Comparison of ENCODE assay signal across 14 cellular contexts in the genomic region with DNA sequence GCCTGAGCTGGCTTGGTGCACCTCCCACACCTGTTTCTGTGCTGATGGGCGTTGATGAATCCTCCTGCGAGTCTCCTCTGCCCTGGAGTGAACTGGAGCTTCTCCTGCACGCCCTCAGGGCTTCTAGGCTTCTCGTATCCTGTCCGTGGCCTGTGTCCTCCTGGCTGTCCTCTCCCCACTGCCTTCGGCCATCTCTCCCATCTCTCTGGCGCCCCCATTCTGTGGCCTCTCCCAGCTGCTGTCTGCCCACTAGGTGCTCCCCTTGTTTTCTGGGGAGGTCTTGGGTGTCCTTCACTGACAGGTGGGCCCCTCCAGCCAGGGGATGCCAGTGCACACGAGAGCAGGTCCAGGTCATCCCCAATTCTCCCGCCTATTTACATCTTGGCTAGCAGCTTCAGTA. TPM values are rescaled to one million over a fixed set of nuclear protein-coding genes. Genes with fewer than 3 reads are reported as not detected.
A peak's percentile ranks its signal among the peaks of the same experiment; 100 is the strongest.
DNase-seq lines count a peak whose midpoint lies in the region; TF ChIP-seq lines count a peak whose summit lies in the region.
"Had no signal": no experiment of that assay in that cellular context is flagged by ENCODE, and none has a peak within 500 bp of the region (broad histone marks: within the 10 kb centered on the region; RNA-seq: fewer than 3 reads in every experiment).

No MANE protein-coding gene starts in this region.

- no peaks in the 10 kb centered on the region for H3K36me3 Mint-ChIP-seq in activated naive CD4-positive, alpha-beta T cell treated with anti-CD3 and anti-CD28 coated beads for 36 hours (ENCODE audit: low read depth)

- no peak overlapping the region for H3K27ac Mint-ChIP-seq in activated naive CD4-positive, alpha-beta T cell treated with anti-CD3 and anti-CD28 coated beads for 36 hours
- H3K27ac Mint-ChIP-seq: stimulated activated naive CD8-positive, alpha-beta T cell treated with anti-CD3 and anti-CD28 coated beads, Interleukin-15, Interleukin-2, amounts not matched to agents 100 ng/mL and 50 ng/mL, for 24 hours had no signal

- H3K4me3 Mint-ChIP-seq in activated naive CD4-positive, alpha-beta T cell treated with anti-CD3 and anti-CD28 coated beads for 36 hours, result no peak overlapping the region
- H3K4me3 Mint-ChIP-seq: stimulated activated naive CD8-positive, alpha-beta T cell treated with anti-CD3 and anti-CD28 coated beads, Interleukin-15, Interleukin-2, amounts not matched to agents 100 ng/mL and 50 ng/mL, for 24 hours had no signal

- intact Hi-C loops in activated naive CD4-positive, alpha-beta T cell treated with anti-CD3 and anti-CD28 coated beads for 36 hours (cut with micrococcal nuclease), result no loop called here

- no peaks in the 10 kb centered on the region for H3K9me3 Mint-ChIP-seq in activated naive CD4-positive, alpha-beta T cell treated with anti-CD3 and anti-CD28 coated beads for 36 hours
- H3K9me3 Mint-ChIP-seq: stimulated activated naive CD8-positive, alpha-beta T cell treated with anti-CD3 and anti-CD28 coated beads, Interleukin-15, Interleukin-2, amounts not matched to agents 100 ng/mL and 50 ng/mL, for 24 hours had no signal

- H3K27me3 Mint-ChIP-seq in activated naive CD4-positive, alpha-beta T cell treated with anti-CD3 and anti-CD28 coated beads for 36 hours (ENCODE audit: low read depth), result peaks cover 16% of the 10 kb centered on the region

- H3K36me3 ChIP-seq in GM06990 (ENCODE audit: control insufficient read depth, insufficient read depth, low read length), result peaks cover 34% of the 10 kb centered on the region
- H3K36me3 ChIP-seq: HAP-1 had no signal

- H3K27me3 ChIP-seq in GM06990 (replicated peaks; ENCODE audit: control insufficient read depth, insufficient read depth, low read length), result no peaks in the 10 kb centered on the region

- DNase-seq in 8988T, result peak; percentile 58
- DNase-seq in GM06990 (ENCODE audit: extremely low read depth, insufficient read length), result no peak
- DNase-seq in NCI-H460 (ENCODE audit: extremely low read depth, low read depth), result peak; percentile 12
- DNase-seq in dermis blood vessel endothelial cell, result peak; percentile 30
- DNase-seq in activated naive CD4-positive, alpha-beta T cell treated with anti-CD3 and anti-CD28 coated beads for 36 hours, result no peak
- DNase-seq in KG1 (lab: John Stamatoyannopoulos, UW), result no peak
- DNase-seq in NCI-H526 treated with DMSO at 0.1 percent for 48 hours (lab: John Stamatoyannopoulos, UW), result no peak
- DNase-seq in stimulated activated naive CD4-positive, alpha-beta T cell treated with Interleukin-2 at 50 U/mL for 16 hours (lab: John Stamatoyannopoulos, UW), result no peak
- DNase-seq: aorta; hypothalamus; NCI-H2081; stimulated activated CD4-positive, alpha-beta T cell treated with anti-CD3 and anti-CD28 coated beads, Interleukin-4, amount 100 ng/mL, for 1 hour had no signal

- H3K4me3 ChIP-seq in GM06990 (replicated peaks; ENCODE audit: low read depth, low read length), result no peak overlapping the region
- H3K4me3 ChIP-seq: HAP-1 had no signal

- CTCF ChIA-PET in activated naive CD4-positive, alpha-beta T cell treated with anti-CD3 and anti-CD28 coated beads for 36 hours (lab: Charles Lee), result interaction anchor here (0.5 kb wide), 1 partner anchor 97 kb away, joined by 3 read pairs; no protein-coding TSS in a partner anchor

- peaks cover 10% of the 10 kb centered on the region for H3K4me1 Mint-ChIP-seq in activated naive CD4-positive, alpha-beta T cell treated with anti-CD3 and anti-CD28 coated beads for 36 hours (ENCODE audit: low read depth)

- peak; percentile 44 for TF ChIP-seq CTCF in GM06990 (IDR thresholded peaks at IDR 0.05; ENCODE audit: insufficient read depth, low read length, poor library complexity, severe bottlenecking)

RNA-seq across cellular contexts. Expression of a gene that starts 28.8 kb away (rescaled TPM):
- total RNA-seq in NCI-H460 (2014; rRNA removed; shearing (Covaris generic)), result 3.2 and 3.7 TPM in 2 replicates
- 1.6 and 5.2 TPM in 2 replicates for polyA plus RNA-seq in NCI-H460 (2014; cell fraction: nucleus; rRNA removed)
- 7.4 and 13.4 TPM in 2 replicates for total RNA-seq in dermis blood vessel endothelial cell
- total RNA-seq in activated naive CD4-positive, alpha-beta T cell treated with anti-CD3 and anti-CD28 coated beads for 36 hours, result 1 to 10 TPM; 4.1 to 5.5 TPM

Comparison
In these comparisons a context has a peak if more than half of its experiments do, and no peak if none do; other contexts are left out.
1. DNase-seq: peak in 8988T (single experiment), NCI-H460 (single experiment) and dermis blood vessel endothelial cell (single experiment); none in GM06990 (single experiment), activated naive CD4-positive, alpha-beta T cell treated with anti-CD3 and anti-CD28 coated beads for 36 hours (single experiment), KG1 (single experiment), NCI-H526 treated with DMSO at 0.1 percent for 48 hours (single experiment) and stimulated activated naive CD4-positive, alpha-beta T cell treated with Interleukin-2 at 50 U/mL for 16 hours (single experiment).